Comparison of ENCODE assay signal across 24 cellular contexts in the genomic region with DNA sequence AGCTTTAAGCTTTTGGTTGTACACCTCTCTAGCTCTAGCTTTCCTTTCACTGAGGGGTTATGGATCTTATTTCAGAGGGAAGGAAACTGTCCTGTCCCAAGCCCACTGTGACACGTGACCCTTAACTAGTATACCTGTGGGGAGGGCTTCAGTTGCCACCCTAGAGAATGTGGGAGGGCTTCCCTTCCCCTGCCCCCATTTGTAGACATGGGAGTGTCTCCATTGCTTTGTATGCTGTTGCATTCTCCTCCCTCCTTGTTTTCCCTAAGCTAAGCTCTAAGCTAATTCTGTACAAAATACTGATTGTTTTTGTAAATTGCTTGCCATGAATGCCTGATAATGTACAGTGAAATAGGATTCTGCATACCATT. TPM values are rescaled to one million over a fixed set of nuclear protein-coding genes. Genes with fewer than 3 reads are reported as not detected.
DNase-seq lines count a peak whose midpoint lies in the region; ATAC-seq and TF ChIP-seq lines count a peak whose summit lies in the region.
"Had no signal": no experiment of that assay in that cellular context is flagged by ENCODE, and none has a peak within 500 bp of the region (broad histone marks: within the 10 kb centered on the region; RNA-seq: fewer than 3 reads in every experiment).

No MANE protein-coding gene starts in this region.

- H3K27me3 Mint-ChIP-seq in stimulated activated naive CD8-positive, alpha-beta T cell treated with anti-CD3 and anti-CD28 coated beads, Interleukin-15, Interleukin-2, amounts not matched to agents 100 ng/mL and 50 ng/mL, for 24 hours, result no peaks in the 10 kb centered on the region
- H3K27me3 Mint-ChIP-seq in activated naive CD8-positive, alpha-beta T cell treated with anti-CD3 and anti-CD28 coated beads for 36 hours, result no peaks in the 10 kb centered on the region
- H3K27me3 Mint-ChIP-seq: type B pancreatic cell had no signal

- WGBS in thyroid gland, 2 donors, result 75 to 81% methylated on average over 1 of the region's 1 CpG

- no peak for TF ChIP-seq CTCF in thyroid gland (IDR thresholded peaks at IDR 0.05)

- H3K27ac ChIP-seq in thyroid gland, result peak overlapping the region in 2 of 3 donors; percentile 18 to 39
- H3K27ac ChIP-seq: esophagus muscularis mucosa, pancreas had no signal

- intact Hi-C loops in thyroid gland (cut with DNase I), result no loop called here

- ATAC-seq in stimulated activated naive CD8-positive, alpha-beta T cell treated with anti-CD3 and anti-CD28 coated beads, Interleukin-15, Interleukin-2, amounts not matched to agents 100 U/mL and 50 U/mL, for 24 hours, result no peak
- ATAC-seq: gastrocnemius medialis, natural killer cell, pancreas had no signal

- H3K4me1 ChIP-seq in thyroid gland, result peaks cover 58 to 62% of the 10 kb centered on the region in 2 donors

- peaks cover 67% of the 10 kb centered on the region for H3K36me3 Mint-ChIP-seq in stimulated activated naive CD8-positive, alpha-beta T cell treated with anti-CD3 and anti-CD28 coated beads, Interleukin-15, Interleukin-2, amounts not matched to agents 100 ng/mL and 50 ng/mL, for 24 hours (ENCODE audit: low read depth)
- H3K36me3 Mint-ChIP-seq in activated naive CD8-positive, alpha-beta T cell treated with anti-CD3 and anti-CD28 coated beads for 36 hours, result peaks cover 27% of the 10 kb centered on the region

- H3K27me3 ChIP-seq in thyroid gland, result no peaks in the 10 kb centered on the region
- H3K27me3 ChIP-seq: esophagus muscularis mucosa, gastrocnemius medialis, pancreas had no signal

- H3K4me1 Mint-ChIP-seq in stimulated activated naive CD8-positive, alpha-beta T cell treated with anti-CD3 and anti-CD28 coated beads, Interleukin-15, Interleukin-2, amounts not matched to agents 100 ng/mL and 50 ng/mL, for 24 hours (ENCODE audit: low read depth), result peaks cover 62% of the 10 kb centered on the region
- peaks cover 55% of the 10 kb centered on the region for H3K4me1 Mint-ChIP-seq in activated naive CD8-positive, alpha-beta T cell treated with anti-CD3 and anti-CD28 coated beads for 36 hours

- DNase-seq in stimulated activated naive CD8-positive, alpha-beta T cell treated with anti-CD3 and anti-CD28 coated beads, Interleukin-15, Interleukin-2, amounts not matched to agents 100 U/mL and 50 U/mL, for 24 hours, result no peak
- DNase-seq in activated naive CD8-positive, alpha-beta T cell treated with anti-CD3 and anti-CD28 coated beads for 36 hours, result no peak
- DNase-seq in iPS-NIHi7 (ENCODE audit: extremely low spot score) (peak; percentile 16), thyroid gland (no peak), GM19240 (ENCODE audit: insufficient read length, low spot score) (no peak), NCI-H2107 treated with DMSO at 0.1 percent for 48 hours (lab: John Stamatoyannopoulos, UW; ENCODE audit: unreplicated experiment) (no peak)
- DNase-seq in activated CD4-positive, CD25-positive, alpha-beta regulatory T cell (lab: John Stamatoyannopoulos, UW), result no peak
- DNase-seq: activated CD4-positive, alpha-beta T cell treated with anti-CD3 and anti-CD28 coated beads for 4 hours; activated CD8-positive, alpha-beta memory T cell treated with anti-CD3 and anti-CD28 coated beads, Interleukin-2, amount 50 U/mL, for 4 hours; activated gamma-delta T cell treated with Interleukin-2 at 50 U/mL for 16 hours; central memory CD4-positive, alpha-beta T cell; DMS53; gastrocnemius medialis; kidney glomerular epithelial cell; mesenchymal stem cell; natural killer cell; NCI-H1092; NCI-H2081; NCI-H446 treated with DMSO at 0.1 percent for 48 hours; pancreas had no signal

- H3K4me3 Mint-ChIP-seq in stimulated activated naive CD8-positive, alpha-beta T cell treated with anti-CD3 and anti-CD28 coated beads, Interleukin-15, Interleukin-2, amounts not matched to agents 100 ng/mL and 50 ng/mL, for 24 hours, result no peak overlapping the region
- H3K4me3 Mint-ChIP-seq in activated naive CD8-positive, alpha-beta T cell treated with anti-CD3 and anti-CD28 coated beads for 36 hours, result no peak overlapping the region
- H3K4me3 Mint-ChIP-seq: CD14-positive monocyte, natural killer cell, type B pancreatic cell had no signal

- no peaks in the 10 kb centered on the region for H3K9me3 Mint-ChIP-seq in stimulated activated naive CD8-positive, alpha-beta T cell treated with anti-CD3 and anti-CD28 coated beads, Interleukin-15, Interleukin-2, amounts not matched to agents 100 ng/mL and 50 ng/mL, for 24 hours
- no peaks in the 10 kb centered on the region for H3K9me3 Mint-ChIP-seq in activated naive CD8-positive, alpha-beta T cell treated with anti-CD3 and anti-CD28 coated beads for 36 hours
- H3K9me3 Mint-ChIP-seq: CD14-positive monocyte, natural killer cell, type B pancreatic cell had no signal

- peak overlapping the region; percentile 19 for H3K27ac Mint-ChIP-seq in stimulated activated naive CD8-positive, alpha-beta T cell treated with anti-CD3 and anti-CD28 coated beads, Interleukin-15, Interleukin-2, amounts not matched to agents 100 ng/mL and 50 ng/mL, for 24 hours
- H3K27ac Mint-ChIP-seq in activated naive CD8-positive, alpha-beta T cell treated with anti-CD3 and anti-CD28 coated beads for 36 hours, result peak overlapping the region; percentile 64
- H3K27ac Mint-ChIP-seq: type B pancreatic cell had no signal

- no peaks in the 10 kb centered on the region for H3K36me3 ChIP-seq in thyroid gland

- H3K4me3 ChIP-seq in thyroid gland (replicated peaks in 1 of 3), result no peak overlapping the region
- H3K4me3 ChIP-seq: esophagus muscularis mucosa, gastrocnemius medialis, pancreas had no signal

- no peak for TF ChIP-seq POLR2A in thyroid gland (IDR thresholded peaks at IDR 0.05)

- no peaks in the 10 kb centered on the region for H3K9me3 ChIP-seq in thyroid gland
- H3K9me3 ChIP-seq: esophagus muscularis mucosa, gastrocnemius medialis, pancreas had no signal

RNA-seq across cellular contexts. Expression of gene LUC7L2, which starts 11.2 kb away (rescaled TPM):
- total RNA-seq in activated naive CD8-positive, alpha-beta T cell treated with anti-CD3 and anti-CD28 coated beads for 36 hours, result 100 to 1,000 TPM; 150 to 156 TPM
- 100 to 1,000 TPM; 125 to 179 (median 145) TPM for total RNA-seq in thyroid gland

RNA-seq across cellular contexts. Expression of gene FMC1, which starts 29.8 kb away (rescaled TPM):
- 1 to 10 TPM; 6.3 to 7.7 TPM for total RNA-seq in activated naive CD8-positive, alpha-beta T cell treated with anti-CD3 and anti-CD28 coated beads for 36 hours
- 10 to 100 TPM; 11.9 to 26.4 (median 23.0) TPM for total RNA-seq in thyroid gland
